8 cellular contexts compared by ENCODE assay signal in genomic region chr9:121558423-121558950, GRCh38. TPM values are rescaled to one million over a fixed set of nuclear protein-coding genes. Genes with fewer than 3 reads are reported as not detected.
DNase-seq lines count a peak whose midpoint lies in the region; ATAC-seq and TF ChIP-seq lines count a peak whose summit lies in the region.

No MANE protein-coding gene starts in this region.

- peak; percentile 43 for DNase-seq in A172 (ENCODE audit: low spot score)
- DNase-seq in esophagus squamous epithelium (lab: John Stamatoyannopoulos, UW) = no peak
- DNase-seq in neuronal stem cell (ENCODE audit: low spot score) = no peak
- DNase-seq in NCI-H1092 (lab: John Stamatoyannopoulos, UW) = no peak
- DNase-seq in MV-4-11 (lab: John Stamatoyannopoulos, UW) = no peak
- no peak for DNase-seq in D341Med (ENCODE audit: low spot score)

- H3K9me2 ChIP-seq in OCI-LY1 (ENCODE audit: low read depth, low read length) = no peaks in the 10 kb centered on the region

- H3K27ac ChIP-seq in OCI-LY1 (ENCODE audit: low read depth, low read length, poor library complexity, severe bottlenecking) (peak overlapping the region; percentile 58), esophagus squamous epithelium (peak overlapping the region in 3 of 4 donors; percentile 72 to 76 (median 73)), neuronal stem cell (replicated peaks; ENCODE audit: low read length) (no peak overlapping the region)

- no peak overlapping the region for H2BK120ac ChIP-seq in neuronal stem cell (ENCODE audit: low read depth, low read length)

- H3K9me3 ChIP-seq in OCI-LY1 (ENCODE audit: low read length) (no peaks in the 10 kb centered on the region), esophagus squamous epithelium (no peaks in the 10 kb centered on the region), neuronal stem cell (replicated peaks in 1 of 2; ENCODE audit: control insufficient read depth in 2 of 2, insufficient read depth in 1 of 2, low read depth in 1 of 2, low read length in 2 of 2) (no peaks in the 10 kb centered on the region)

- no peak overlapping the region for H3K23ac ChIP-seq in neuronal stem cell (ENCODE audit: low read depth, low read length, poor library complexity)

- TF ChIP-seq CTCF in OCI-LY1 (IDR thresholded peaks at IDR 0.05; ENCODE audit: low read length) = no peak
- no peak for TF ChIP-seq CTCF in esophagus squamous epithelium (IDR thresholded peaks at IDR 0.05)

- H3K14ac ChIP-seq in neuronal stem cell (ENCODE audit: low read length) = no peak overlapping the region

- no peak overlapping the region for H2BK5ac ChIP-seq in neuronal stem cell (ENCODE audit: low read length)

- H3K9ac ChIP-seq in OCI-LY1 (ENCODE audit: low read length) (no peak overlapping the region), neuronal stem cell (ENCODE audit: low read depth, low read length, poor library complexity) (no peak overlapping the region)

- no peak overlapping the region for H2AFZ ChIP-seq in OCI-LY1 (ENCODE audit: low read length)
- H2AFZ ChIP-seq in neuronal stem cell (ENCODE audit: low read length) = peak overlapping the region; percentile 78

- H3K27me3 ChIP-seq in OCI-LY1 (ENCODE audit: insufficient read depth, low read length) = no peaks in the 10 kb centered on the region
- H3K27me3 ChIP-seq in esophagus squamous epithelium = no peaks in the 10 kb centered on the region
- peaks cover 0 to 10% (median 0%) of the 10 kb centered on the region in 3 experiments for H3K27me3 ChIP-seq in neuronal stem cell (ENCODE audit: control insufficient read depth in 3 of 3, insufficient read depth in 3 of 3, low read depth in 1 of 3, low read length in 3 of 3)

- no peaks in the 10 kb centered on the region for H4K20me1 ChIP-seq in OCI-LY1 (ENCODE audit: insufficient read depth, low read length)

- H3K4me3 ChIP-seq in OCI-LY1 (ENCODE audit: low read depth, low read length, poor library complexity, severe bottlenecking) (peak overlapping the region; percentile 2), esophagus squamous epithelium (no peak overlapping the region), neuronal stem cell (ENCODE audit: low read length in 2 of 2) (no peak overlapping the region)

- H2BK12ac ChIP-seq in neuronal stem cell (ENCODE audit: low read length) = no peak overlapping the region

- peaks cover 24% of the 10 kb centered on the region for H3K4me1 ChIP-seq in OCI-LY1 (ENCODE audit: insufficient read depth, low read length, severe bottlenecking)
- peaks cover 18 to 62% (median 41%) of the 10 kb centered on the region in 3 donors for H3K4me1 ChIP-seq in esophagus squamous epithelium
- H3K4me1 ChIP-seq in neuronal stem cell (ENCODE audit: control insufficient read depth in 2 of 2, insufficient read depth in 1 of 2, low read depth in 1 of 2, low read length in 2 of 2) = peaks cover 6 to 13% of the 10 kb centered on the region in 2 donors

- no peak overlapping the region for H4K8ac ChIP-seq in neuronal stem cell (ENCODE audit: low read depth, low read length)

- no peak overlapping the region for H2AK5ac ChIP-seq in neuronal stem cell (ENCODE audit: low read depth, low read length)

- intact Hi-C loops in esophagus squamous epithelium (cut with DNase I) = no loop called here

- no peak for TF ChIP-seq POLR2A in esophagus squamous epithelium (IDR thresholded peaks at IDR 0.05)

- no peak for ATAC-seq in HG02763 (IDR thresholded peaks at IDR 0.05; ENCODE audit: unreplicated experiment)

- H4K91ac ChIP-seq in neuronal stem cell (ENCODE audit: low read depth, low read length, poor library complexity) = no peak overlapping the region

- H3K36me3 ChIP-seq in OCI-LY1 (ENCODE audit: insufficient read depth, low read length) (no peaks in the 10 kb centered on the region), esophagus squamous epithelium (no peaks in the 10 kb centered on the region), neuronal stem cell (replicated peaks in 1 of 2; ENCODE audit: control insufficient read depth in 2 of 2, insufficient read depth in 2 of 2, low read length in 2 of 2) (no peaks in the 10 kb centered on the region)

- H3K4ac ChIP-seq in neuronal stem cell (ENCODE audit: low read length) = no peak overlapping the region

- H2BK15ac ChIP-seq in neuronal stem cell (ENCODE audit: low read length) = no peak overlapping the region

- H3K79me1 ChIP-seq in neuronal stem cell (ENCODE audit: low read depth, low read length) = no peaks in the 10 kb centered on the region

- H3F3A ChIP-seq in OCI-LY1 (ENCODE audit: insufficient read depth, low read length) = no peaks in the 10 kb centered on the region

- no peaks in the 10 kb centered on the region for H3K79me2 ChIP-seq in OCI-LY1 (ENCODE audit: insufficient read depth, low read length)

- no peak overlapping the region for H3K18ac ChIP-seq in neuronal stem cell (ENCODE audit: low read length)

- H3K4me2 ChIP-seq in OCI-LY1 (ENCODE audit: low read length) = peak overlapping the region; percentile 9; the same call in 1 of the 2 replicates
- H3K4me2 ChIP-seq in neuronal stem cell (ENCODE audit: insufficient read depth, low read length, poor library complexity, severe bottlenecking) = no peak overlapping the region

- 61 to 67% methylated on average over 5 to 8 of the region's 8 CpGs for WGBS in esophagus squamous epithelium, 2 donors
- no CpG with 5 or more reads among the region's 8 CpGs for WGBS in neuronal stem cell (ENCODE audit: extremely low coverage in 2 of 2, insufficient read length in 2 of 2, insufficient replicate concordance in 1 of 2), 2 donors

RNA-seq across cellular contexts. Expression of gene GGTA1, which starts 58.8 kb away (rescaled TPM):
- total RNA-seq in A172 (2014; rRNA removed; shearing (Covaris generic)) = not detected in 2 replicates
- total RNA-seq in esophagus squamous epithelium = 10 to 100 TPM; 10.8 to 34.0 (median 27.2) TPM
- polyA plus RNA-seq in neuronal stem cell (2013, experiment 1 of 2) = 0.40 TPM
- 0.47 TPM for polyA plus RNA-seq in neuronal stem cell (2013, experiment 2 of 2)

Comparison
In these comparisons a context has a peak if more than half of its experiments do, and no peak if none do; other contexts are left out.
1. RNA of gene GGTA1, which starts 58.8 kb away (total RNA-seq): 10.8 to 34.0 TPM in esophagus squamous epithelium; not detected in A172; every median in the first group is over 10 times any median in the second.